ENCODE assay signal across 22 cellular contexts in genomic region chr3:109784852-109785631, GRCh38.
"Had no signal": no experiment of that assay in that cellular context is flagged by ENCODE, and none has a peak within 500 bp of the region (broad histone marks: within the 10 kb centered on the region; RNA-seq: fewer than 3 reads in every experiment).

No MANE protein-coding gene starts in this region.

- H3K4me1 ChIP-seq: esophagus squamous epithelium, left ventricle myocardium inferior, lower lobe of right lung, right atrium auricular region, sigmoid colon, stomach, transverse colon had no signal

- H3K36me3 ChIP-seq: esophagus squamous epithelium, left ventricle myocardium inferior, lower lobe of right lung, right atrium auricular region, sigmoid colon, stomach, thoracic aorta, transverse colon had no signal

- FAIRE-seq: kidney had no signal

- H3K9me3 ChIP-seq: esophagus squamous epithelium, lower lobe of right lung, right atrium auricular region, sigmoid colon, thoracic aorta, transverse colon had no signal

- H3K27me3 ChIP-seq: esophagus squamous epithelium, right atrium auricular region, sigmoid colon, stomach, transverse colon had no signal

- ATAC-seq: left cardiac atrium, lower lobe of right lung, natural killer cell had no signal

- H3K4me3 ChIP-seq: dorsolateral prefrontal cortex, esophagus squamous epithelium, left ventricle myocardium inferior, lower lobe of right lung, right atrium auricular region, sigmoid colon, skin epidermis, stomach, thoracic aorta, transverse colon had no signal

- H3K27ac ChIP-seq: dorsolateral prefrontal cortex, epithelial cell of prostate, esophagus squamous epithelium, left ventricle myocardium inferior, lower lobe of right lung, right atrium auricular region, sigmoid colon, skin epidermis, stomach, thoracic aorta, transverse colon had no signal

- DNase-seq: cortex of kidney; dorsolateral prefrontal cortex; effector memory CD8-positive, alpha-beta T cell; esophagus squamous epithelium; foreskin fibroblast; kidney; left cardiac atrium; left ventricle myocardium inferior; lower lobe of right lung; natural killer cell; posterior cingulate gyrus; sigmoid colon; stimulated activated CD4-positive, alpha-beta T cell treated with anti-CD3 and anti-CD28 coated beads, Interleukin-2, amount 100 ng/mL, for 24 hours; stimulated activated CD4-positive, alpha-beta T cell treated with anti-CD3 and anti-CD28 coated beads, Interleukin-4, amount 100 ng/mL, for 4 hours; stimulated activated naive CD4-positive, alpha-beta T cell; stomach; substantia nigra; transverse colon had no signal
